In genomic region chr18:5640939-5641338, GRCh38 we compare ENCODE assay signal across 20 cellular contexts.
"Had no signal": no experiment of that assay in that cellular context is flagged by ENCODE, and none has a peak within 500 bp of the region (broad histone marks: within the 10 kb centered on the region; RNA-seq: fewer than 3 reads in every experiment).

No MANE protein-coding gene starts in this region.

- H3K27me3 ChIP-seq: ovary, right atrium auricular region, right lobe of liver, tibial nerve, upper lobe of left lung had no signal

- H3K4me2 ChIP-seq: smooth muscle cell had no signal

- H3K4me3 ChIP-seq: left ventricle myocardium inferior, lung, mucosa of descending colon, ovary, right atrium auricular region, right lobe of liver, smooth muscle cell, tibial nerve, upper lobe of left lung had no signal

- DNase-seq: hypothalamus; islet precursor cell; left ventricle myocardium inferior; midbrain; mucosa of descending colon; naive thymus-derived CD4-positive, alpha-beta T cell; ovary; right lobe of liver; stimulated activated CD4-positive, alpha-beta T cell treated with anti-CD3 and anti-CD28 coated beads, Interleukin-1b, Interleukin-23, amount 100 ng/mL, for 48 hours; stimulated activated CD4-positive, alpha-beta T cell treated with anti-CD3 and anti-CD28 coated beads, Interleukin-2, amount 100 ng/mL, for 48 hours; stimulated activated CD4-positive, alpha-beta T cell treated with anti-CD3 and anti-CD28 coated beads, Interleukin-4, amount 100 ng/mL, for 4 hours; stimulated activated CD8-positive, alpha-beta memory T cell treated with anti-CD3 and anti-CD28 coated beads, Interleukin-4, amount 100 ng/mL, for 48 hours; stimulated activated naive CD4-positive, alpha-beta T cell treated with Interleukin-2 at 50 U/mL for 16 hours; stimulated activated naive CD8-positive, alpha-beta T cell treated with anti-CD3 and anti-CD28 coated beads, Interleukin-15, amount 100 ng/mL, for 72 hours; substantia nigra; upper lobe of left lung had no signal

- H3K9me3 ChIP-seq: left ventricle myocardium inferior, mucosa of descending colon, ovary, right atrium auricular region, right lobe of liver, tibial nerve, upper lobe of left lung had no signal

- H3K4me1 ChIP-seq: left ventricle myocardium inferior, right atrium auricular region, right lobe of liver, tibial nerve, upper lobe of left lung had no signal

- H3K27ac ChIP-seq: left ventricle myocardium inferior, ovary, right atrium auricular region, right lobe of liver, tibial nerve, upper lobe of left lung had no signal

- H3K36me3 ChIP-seq: left ventricle myocardium inferior, ovary, right atrium auricular region, right lobe of liver, tibial nerve, upper lobe of left lung had no signal
